Comparison of ENCODE assay signal across 1 cellular context in the genomic region with DNA sequence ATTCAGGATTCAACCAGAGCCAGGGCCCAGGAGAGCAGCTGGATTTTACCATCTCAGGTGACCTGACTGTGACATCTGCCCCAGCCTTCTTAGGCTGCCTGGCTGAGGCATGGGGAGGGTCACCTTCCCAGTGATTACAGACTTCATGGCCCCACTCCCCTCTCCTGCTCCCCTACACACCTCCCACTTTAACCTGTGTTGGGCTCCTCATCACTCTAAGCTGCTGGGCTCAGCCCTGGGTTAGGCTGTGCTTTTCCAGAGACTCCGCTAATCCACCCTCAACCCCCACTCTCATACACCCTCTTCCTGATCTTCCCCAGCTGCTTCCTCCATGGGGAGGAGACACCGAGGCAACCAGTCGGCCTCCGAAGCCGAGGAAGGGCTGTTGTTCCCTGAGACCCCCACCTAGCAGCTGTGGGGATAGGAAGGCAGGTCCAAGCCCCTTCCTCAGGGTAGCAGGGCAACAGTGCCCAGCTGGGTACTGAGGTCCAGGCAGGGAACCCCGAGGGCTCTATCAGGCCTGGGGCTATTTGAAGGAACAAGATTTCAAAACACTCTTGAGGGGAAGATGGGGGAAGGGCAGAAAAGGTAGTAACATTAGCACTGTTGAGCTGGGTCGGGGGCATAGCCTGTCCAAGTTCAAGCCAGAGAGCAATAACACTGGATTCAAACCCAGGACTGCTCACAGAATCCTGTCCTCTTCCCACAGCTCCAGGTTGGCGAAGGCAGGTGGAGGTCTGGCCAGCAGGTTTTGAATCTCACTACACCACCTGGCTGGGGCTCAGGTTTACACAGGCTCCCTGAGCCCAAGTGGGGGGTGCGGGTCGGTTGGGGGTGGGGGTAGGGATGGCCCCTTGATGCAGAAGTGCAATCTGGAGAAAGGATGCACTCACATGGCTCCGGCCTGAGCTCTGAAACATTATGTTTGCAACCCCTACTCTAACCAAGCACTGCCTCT.
TF ChIP-seq lines count a peak whose summit lies in the region.

No MANE protein-coding gene starts in this region.

TF ChIP-seq in HEK293, 187 proteins besides CTCF, POLR2A, EP300 and RAD21 (continued from another document):
- TF ChIP-seq, protein P1, sequence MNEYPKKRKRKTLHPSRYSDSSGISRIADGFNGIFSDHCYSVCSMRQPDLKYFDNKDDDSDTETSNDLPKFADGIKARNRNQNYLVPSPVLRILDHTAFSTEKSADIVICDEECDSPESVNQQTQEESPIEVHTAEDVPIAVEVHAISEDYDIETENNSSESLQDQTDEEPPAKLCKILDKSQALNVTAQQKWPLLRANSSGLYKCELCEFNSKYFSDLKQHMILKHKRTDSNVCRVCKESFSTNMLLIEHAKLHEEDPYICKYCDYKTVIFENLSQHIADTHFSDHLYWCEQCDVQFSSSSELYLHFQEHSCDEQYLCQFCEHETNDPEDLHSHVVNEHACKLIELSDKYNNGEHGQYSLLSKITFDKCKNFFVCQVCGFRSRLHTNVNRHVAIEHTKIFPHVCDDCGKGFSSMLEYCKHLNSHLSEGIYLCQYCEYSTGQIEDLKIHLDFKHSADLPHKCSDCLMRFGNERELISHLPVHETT (tag by site-specific recombination; IDR thresholded peaks at IDR 0.05) = no peak
- no peak for TF ChIP-seq ZNF776 (tag by site-specific recombination; IDR thresholded peaks at IDR 0.05; ENCODE audit: borderline replicate concordance)
- TF ChIP-seq, protein P2, sequence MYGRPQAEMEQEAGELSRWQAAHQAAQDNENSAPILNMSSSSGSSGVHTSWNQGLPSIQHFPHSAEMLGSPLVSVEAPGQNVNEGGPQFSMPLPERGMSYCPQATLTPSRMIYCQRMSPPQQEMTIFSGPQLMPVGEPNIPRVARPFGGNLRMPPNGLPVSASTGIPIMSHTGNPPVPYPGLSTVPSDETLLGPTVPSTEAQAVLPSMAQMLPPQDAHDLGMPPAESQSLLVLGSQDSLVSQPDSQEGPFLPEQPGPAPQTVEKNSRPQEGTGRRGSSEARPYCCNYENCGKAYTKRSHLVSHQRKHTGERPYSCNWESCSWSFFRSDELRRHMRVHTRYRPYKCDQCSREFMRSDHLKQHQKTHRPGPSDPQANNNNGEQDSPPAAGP (tag by site-specific recombination; IDR thresholded peaks at IDR 0.05) = peak; percentile 12; the same call in 1 of the 2 replicates
- TF ChIP-seq OVOL3 (tag by site-specific recombination; IDR thresholded peaks at IDR 0.05) = no peak
- TF ChIP-seq, protein P3, sequence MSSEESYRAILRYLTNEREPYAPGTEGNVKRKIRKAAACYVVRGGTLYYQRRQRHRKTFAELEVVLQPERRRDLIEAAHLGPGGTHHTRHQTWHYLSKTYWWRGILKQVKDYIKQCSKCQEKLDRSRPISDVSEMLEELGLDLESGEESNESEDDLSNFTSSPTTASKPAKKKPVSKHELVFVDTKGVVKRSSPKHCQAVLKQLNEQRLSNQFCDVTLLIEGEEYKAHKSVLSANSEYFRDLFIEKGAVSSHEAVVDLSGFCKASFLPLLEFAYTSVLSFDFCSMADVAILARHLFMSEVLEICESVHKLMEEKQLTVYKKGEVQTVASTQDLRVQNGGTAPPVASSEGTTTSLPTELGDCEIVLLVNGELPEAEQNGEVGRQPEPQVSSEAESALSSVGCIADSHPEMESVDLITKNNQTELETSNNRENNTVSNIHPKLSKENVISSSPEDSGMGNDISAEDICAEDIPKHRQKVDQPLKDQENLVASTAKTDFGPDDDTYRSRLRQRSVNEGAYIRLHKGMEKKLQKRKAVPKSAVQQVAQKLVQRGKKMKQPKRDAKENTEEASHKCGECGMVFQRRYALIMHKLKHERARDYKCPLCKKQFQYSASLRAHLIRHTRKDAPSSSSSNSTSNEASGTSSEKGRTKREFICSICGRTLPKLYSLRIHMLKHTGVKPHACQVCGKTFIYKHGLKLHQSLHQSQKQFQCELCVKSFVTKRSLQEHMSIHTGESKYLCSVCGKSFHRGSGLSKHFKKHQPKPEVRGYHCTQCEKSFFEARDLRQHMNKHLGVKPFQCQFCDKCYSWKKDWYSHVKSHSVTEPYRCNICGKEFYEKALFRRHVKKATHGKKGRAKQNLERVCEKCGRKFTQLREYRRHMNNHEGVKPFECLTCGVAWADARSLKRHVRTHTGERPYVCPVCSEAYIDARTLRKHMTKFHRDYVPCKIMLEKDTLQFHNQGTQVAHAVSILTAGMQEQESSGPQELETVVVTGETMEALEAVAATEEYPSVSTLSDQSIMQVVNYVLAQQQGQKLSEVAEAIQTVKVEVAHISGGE (tag by site-specific recombination; conservative IDR thresholded peaks at IDR 0.05; ENCODE audit: low read depth) = no peak
- no peak for TF ChIP-seq KLF9 (tag by site-specific recombination; IDR thresholded peaks at IDR 0.05; ENCODE audit: low read depth)
- peak; percentile 52 for TF ChIP-seq ZFHX2 (tag by site-specific recombination; conservative IDR thresholded peaks at IDR 0.05)
- TF ChIP-seq, protein P4, sequence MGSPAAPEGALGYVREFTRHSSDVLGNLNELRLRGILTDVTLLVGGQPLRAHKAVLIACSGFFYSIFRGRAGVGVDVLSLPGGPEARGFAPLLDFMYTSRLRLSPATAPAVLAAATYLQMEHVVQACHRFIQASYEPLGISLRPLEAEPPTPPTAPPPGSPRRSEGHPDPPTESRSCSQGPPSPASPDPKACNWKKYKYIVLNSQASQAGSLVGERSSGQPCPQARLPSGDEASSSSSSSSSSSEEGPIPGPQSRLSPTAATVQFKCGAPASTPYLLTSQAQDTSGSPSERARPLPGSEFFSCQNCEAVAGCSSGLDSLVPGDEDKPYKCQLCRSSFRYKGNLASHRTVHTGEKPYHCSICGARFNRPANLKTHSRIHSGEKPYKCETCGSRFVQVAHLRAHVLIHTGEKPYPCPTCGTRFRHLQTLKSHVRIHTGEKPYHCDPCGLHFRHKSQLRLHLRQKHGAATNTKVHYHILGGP (tag by site-specific recombination; IDR thresholded peaks at IDR 0.05) = no peak
- TF ChIP-seq, protein P5, sequence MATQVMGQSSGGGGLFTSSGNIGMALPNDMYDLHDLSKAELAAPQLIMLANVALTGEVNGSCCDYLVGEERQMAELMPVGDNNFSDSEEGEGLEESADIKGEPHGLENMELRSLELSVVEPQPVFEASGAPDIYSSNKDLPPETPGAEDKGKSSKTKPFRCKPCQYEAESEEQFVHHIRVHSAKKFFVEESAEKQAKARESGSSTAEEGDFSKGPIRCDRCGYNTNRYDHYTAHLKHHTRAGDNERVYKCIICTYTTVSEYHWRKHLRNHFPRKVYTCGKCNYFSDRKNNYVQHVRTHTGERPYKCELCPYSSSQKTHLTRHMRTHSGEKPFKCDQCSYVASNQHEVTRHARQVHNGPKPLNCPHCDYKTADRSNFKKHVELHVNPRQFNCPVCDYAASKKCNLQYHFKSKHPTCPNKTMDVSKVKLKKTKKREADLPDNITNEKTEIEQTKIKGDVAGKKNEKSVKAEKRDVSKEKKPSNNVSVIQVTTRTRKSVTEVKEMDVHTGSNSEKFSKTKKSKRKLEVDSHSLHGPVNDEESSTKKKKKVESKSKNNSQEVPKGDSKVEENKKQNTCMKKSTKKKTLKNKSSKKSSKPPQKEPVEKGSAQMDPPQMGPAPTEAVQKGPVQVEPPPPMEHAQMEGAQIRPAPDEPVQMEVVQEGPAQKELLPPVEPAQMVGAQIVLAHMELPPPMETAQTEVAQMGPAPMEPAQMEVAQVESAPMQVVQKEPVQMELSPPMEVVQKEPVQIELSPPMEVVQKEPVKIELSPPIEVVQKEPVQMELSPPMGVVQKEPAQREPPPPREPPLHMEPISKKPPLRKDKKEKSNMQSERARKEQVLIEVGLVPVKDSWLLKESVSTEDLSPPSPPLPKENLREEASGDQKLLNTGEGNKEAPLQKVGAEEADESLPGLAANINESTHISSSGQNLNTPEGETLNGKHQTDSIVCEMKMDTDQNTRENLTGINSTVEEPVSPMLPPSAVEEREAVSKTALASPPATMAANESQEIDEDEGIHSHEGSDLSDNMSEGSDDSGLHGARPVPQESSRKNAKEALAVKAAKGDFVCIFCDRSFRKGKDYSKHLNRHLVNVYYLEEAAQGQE (tag by site-specific recombination; IDR thresholded peaks at IDR 0.05) = no peak
- TF ChIP-seq ZNF394 (tag by site-specific recombination; IDR thresholded peaks at IDR 0.05; ENCODE audit: borderline replicate concordance) = peak; percentile 44; the same call in 1 of the 2 replicates
- no peak for TF ChIP-seq ZNF169 (tag by site-specific recombination; IDR thresholded peaks at IDR 0.05)
- TF ChIP-seq, protein P6, sequence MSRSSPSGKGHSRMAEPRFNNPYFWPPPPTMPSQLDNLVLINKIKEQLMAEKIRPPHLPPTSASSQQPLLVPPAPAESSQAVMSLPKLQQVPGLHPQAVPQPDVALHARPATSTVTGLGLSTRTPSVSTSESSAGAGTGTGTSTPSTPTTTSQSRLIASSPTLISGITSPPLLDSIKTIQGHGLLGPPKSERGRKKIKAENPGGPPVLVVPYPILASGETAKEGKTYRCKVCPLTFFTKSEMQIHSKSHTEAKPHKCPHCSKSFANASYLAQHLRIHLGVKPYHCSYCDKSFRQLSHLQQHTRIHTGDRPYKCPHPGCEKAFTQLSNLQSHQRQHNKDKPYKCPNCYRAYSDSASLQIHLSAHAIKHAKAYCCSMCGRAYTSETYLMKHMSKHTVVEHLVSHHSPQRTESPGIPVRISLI (tag by site-specific recombination; IDR thresholded peaks at IDR 0.05) = no peak
- peak; percentile 6; the same call in 1 of the 2 replicates for TF ChIP-seq SP2 (tag by site-specific recombination; IDR thresholded peaks at IDR 0.05)
- TF ChIP-seq ZNF266 (tag by site-specific recombination; IDR thresholded peaks at IDR 0.05; ENCODE audit: low read depth) = no peak
- peak; percentile 32; the same call in 1 of the 2 replicates for TF ChIP-seq ZBTB17 (tag by site-specific recombination; IDR thresholded peaks at IDR 0.05)
- TF ChIP-seq, protein P7, sequence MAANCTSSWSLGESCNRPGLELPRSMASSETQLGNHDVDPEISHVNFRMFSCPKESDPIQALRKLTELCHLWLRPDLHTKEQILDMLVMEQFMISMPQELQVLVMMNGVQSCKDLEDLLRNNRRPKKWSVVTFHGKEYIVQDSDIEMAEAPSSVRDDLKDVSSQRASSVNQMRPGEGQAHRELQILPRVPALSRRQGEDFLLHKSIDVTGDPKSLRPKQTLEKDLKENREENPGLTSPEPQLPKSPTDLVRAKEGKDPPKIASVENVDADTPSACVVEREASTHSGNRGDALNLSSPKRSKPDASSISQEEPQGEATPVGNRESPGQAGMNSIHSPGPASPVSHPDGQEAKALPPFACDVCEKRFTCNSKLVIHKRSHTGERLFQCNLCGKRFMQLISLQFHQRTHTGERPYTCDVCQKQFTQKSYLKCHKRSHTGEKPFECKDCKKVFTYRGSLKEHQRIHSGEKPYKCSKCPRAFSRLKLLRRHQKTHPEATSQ (tag by site-specific recombination; IDR thresholded peaks at IDR 0.05) = no peak
- TF ChIP-seq EGR2 (tag by site-specific recombination; IDR thresholded peaks at IDR 0.05; ENCODE audit: low read depth) = peak; percentile 71
- TF ChIP-seq WT1 (tag by site-specific recombination; IDR thresholded peaks at IDR 0.05) = peak; percentile 58
- peak; percentile 78 for TF ChIP-seq ZBTB8A (tag by site-specific recombination; IDR thresholded peaks at IDR 0.05)
- TF ChIP-seq, protein P8, sequence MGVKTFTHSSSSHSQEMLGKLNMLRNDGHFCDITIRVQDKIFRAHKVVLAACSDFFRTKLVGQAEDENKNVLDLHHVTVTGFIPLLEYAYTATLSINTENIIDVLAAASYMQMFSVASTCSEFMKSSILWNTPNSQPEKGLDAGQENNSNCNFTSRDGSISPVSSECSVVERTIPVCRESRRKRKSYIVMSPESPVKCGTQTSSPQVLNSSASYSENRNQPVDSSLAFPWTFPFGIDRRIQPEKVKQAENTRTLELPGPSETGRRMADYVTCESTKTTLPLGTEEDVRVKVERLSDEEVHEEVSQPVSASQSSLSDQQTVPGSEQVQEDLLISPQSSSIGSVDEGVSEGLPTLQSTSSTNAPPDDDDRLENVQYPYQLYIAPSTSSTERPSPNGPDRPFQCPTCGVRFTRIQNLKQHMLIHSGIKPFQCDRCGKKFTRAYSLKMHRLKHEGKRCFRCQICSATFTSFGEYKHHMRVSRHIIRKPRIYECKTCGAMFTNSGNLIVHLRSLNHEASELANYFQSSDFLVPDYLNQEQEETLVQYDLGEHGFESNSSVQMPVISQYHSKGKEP (tag by site-specific recombination; IDR thresholded peaks at IDR 0.05) = no peak
